20 cellular contexts compared by ENCODE assay signal in the genomic region with DNA sequence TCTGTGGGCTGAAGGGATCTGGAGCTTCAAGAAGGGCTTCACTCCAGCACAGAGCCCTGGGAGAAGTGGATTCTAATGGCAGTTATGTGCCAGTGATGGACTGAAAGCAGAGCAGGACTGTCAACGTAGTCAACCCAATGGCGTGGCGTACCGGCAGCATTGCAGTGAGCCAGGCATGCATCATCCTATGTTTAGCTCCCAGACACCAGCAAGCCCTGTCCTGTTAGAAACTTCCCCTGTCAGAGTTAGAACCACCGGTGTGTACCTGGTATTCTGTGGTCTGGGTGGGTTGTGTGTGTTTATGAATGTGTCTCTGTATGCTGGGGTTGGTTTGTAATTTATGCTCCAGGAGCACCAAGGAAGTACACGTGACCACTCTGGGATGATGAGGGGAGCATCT.
"Had no signal": no experiment of that assay in that cellular context is flagged by ENCODE, and none has a peak within 500 bp of the region (broad histone marks: within the 10 kb centered on the region; RNA-seq: fewer than 3 reads in every experiment).

No MANE protein-coding gene starts in this region.

- H3K4me1 Mint-ChIP-seq: immature natural killer cell had no signal

- H3K79me2 ChIP-seq: hepatocyte had no signal

- H3K4me3 ChIP-seq: colonic mucosa, esophagus squamous epithelium, gastroesophageal sphincter, heart left ventricle, hepatocyte, left lung, lower lobe of right lung, mucosa of descending colon had no signal

- H3K27me3 Mint-ChIP-seq: dendritic cell treated with granulocyte-macrophage colony-stimulating factor and Interleukin-4, amounts not matched to agents 40 ng/mL and 50 ng/mL, for 4 days had no signal

- H3K9me3 Mint-ChIP-seq: dendritic cell treated with granulocyte-macrophage colony-stimulating factor and Interleukin-4, amounts not matched to agents 40 ng/mL and 50 ng/mL, for 4 days; endodermal cell; mesothelial cell of epicardium had no signal

- H2AFZ ChIP-seq: hepatocyte had no signal

- H3K4me1 ChIP-seq: colonic mucosa, left lung had no signal

- H3K27ac Mint-ChIP-seq: dendritic cell treated with granulocyte-macrophage colony-stimulating factor and Interleukin-4, amounts not matched to agents 40 ng/mL and 50 ng/mL, for 4 days; effector memory CD8-positive, alpha-beta T cell; endodermal cell; immature natural killer cell; mesothelial cell of epicardium had no signal

- H3K4me2 ChIP-seq: hepatocyte had no signal

- H3K9me3 ChIP-seq: colonic mucosa, esophagus squamous epithelium, gastroesophageal sphincter, heart left ventricle, left lung, lower lobe of right lung, mucosa of descending colon had no signal

- H3K36me3 ChIP-seq: colonic mucosa, esophagus squamous epithelium, gastroesophageal sphincter, heart left ventricle, left lung, lower lobe of right lung had no signal

- H3K27ac ChIP-seq: colonic mucosa, esophagus squamous epithelium, gastroesophageal sphincter, heart left ventricle, hepatocyte, left lung, lower lobe of right lung had no signal

- ATAC-seq: effector memory CD8-positive, alpha-beta T cell; gastroesophageal sphincter; left lung; lower lobe of right lung; mucosa of descending colon had no signal

- DNase-seq: colonic mucosa; cortex of kidney; effector CD8-positive, alpha-beta T cell; effector memory CD8-positive, alpha-beta T cell; endodermal cell; esophagus squamous epithelium; foreskin fibroblast; heart left ventricle; immature natural killer cell; islet precursor cell; left cardiac atrium; left lung; left ventricle myocardium superior; lower lobe of right lung; mesenchymal stem cell; mucosa of descending colon had no signal

- H3K36me3 Mint-ChIP-seq: immature natural killer cell, mesothelial cell of epicardium had no signal

- H3K27me3 ChIP-seq: colonic mucosa, esophagus squamous epithelium, gastroesophageal sphincter, heart left ventricle, hepatocyte, left lung had no signal

- H3K4me3 Mint-ChIP-seq: dendritic cell treated with granulocyte-macrophage colony-stimulating factor and Interleukin-4, amounts not matched to agents 40 ng/mL and 50 ng/mL, for 4 days; effector memory CD8-positive, alpha-beta T cell; endodermal cell; immature natural killer cell; mesothelial cell of epicardium had no signal
